Comparison of ENCODE assay signal across 27 cellular contexts in the genomic region with DNA sequence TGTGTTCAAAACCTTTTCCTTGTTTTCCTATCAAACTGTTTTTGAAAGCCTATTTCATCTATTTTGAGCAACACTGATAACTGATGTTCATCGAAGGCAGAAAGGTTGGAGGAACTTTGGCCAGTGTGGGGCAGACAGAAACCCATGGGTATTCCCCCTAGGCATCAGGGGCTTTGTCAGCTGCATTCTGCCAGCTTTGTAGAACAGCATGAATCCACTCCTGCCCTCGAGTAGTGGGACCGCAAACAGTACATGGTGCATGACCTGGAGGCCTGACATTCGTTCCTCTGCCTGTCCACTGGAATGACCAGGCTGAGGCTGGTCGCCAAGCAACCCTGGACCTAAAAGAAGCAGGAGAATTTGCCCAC.
"Had no signal": no experiment of that assay in that cellular context is flagged by ENCODE, and none has a peak within 500 bp of the region (broad histone marks: within the 10 kb centered on the region; RNA-seq: fewer than 3 reads in every experiment).

No MANE protein-coding gene starts in this region.

- H3K36me3 ChIP-seq: colonic mucosa, esophagus squamous epithelium, heart right ventricle, left ventricle myocardium inferior, lower lobe of right lung, prostate gland, right atrium auricular region, suprapubic skin, thyroid gland, vagina had no signal

- H3K27ac ChIP-seq: colonic mucosa, esophagus squamous epithelium, left ventricle myocardium inferior, lower lobe of right lung, prostate gland, right atrium auricular region, suprapubic skin, thyroid gland, vagina had no signal

- ATAC-seq: heart right ventricle; left colon; lower lobe of right lung; naive thymus-derived CD8-positive, alpha-beta T cell; sciatic nerve; stimulated activated naive CD8-positive, alpha-beta T cell treated with anti-CD3 and anti-CD28 coated beads, Interleukin-15, amount 100 ng/mL, for 72 hours had no signal

- DNase-seq: colonic mucosa; dermis blood vessel endothelial cell; effector memory CD4-positive, alpha-beta T cell; esophagus squamous epithelium; foreskin melanocyte; glutamatergic neuron; heart right ventricle; hippocampal formation; islet precursor cell; kidney glomerular epithelial cell; left colon; left ventricle myocardium inferior; lower lobe of right lung; naive thymus-derived CD8-positive, alpha-beta T cell; nucleus accumbens; stimulated activated CD4-positive, alpha-beta T cell treated with anti-CD3 and anti-CD28 coated beads, Interleukin-2, amount 100 ng/mL, for 24 hours; stimulated activated CD4-positive, alpha-beta T cell treated with anti-CD3 and anti-CD28 coated beads, Interleukin-4, amount 100 ng/mL, for 24 hours; stimulated activated naive CD4-positive, alpha-beta T cell; stimulated activated naive CD8-positive, alpha-beta T cell treated with anti-CD3 and anti-CD28 coated beads, Interleukin-15, amount 100 ng/mL, for 72 hours; thyroid gland; trophoblast cell had no signal

- H3K27me3 Mint-ChIP-seq: naive thymus-derived CD8-positive, alpha-beta T cell; stimulated activated naive CD8-positive, alpha-beta T cell treated with anti-CD3 and anti-CD28 coated beads, Interleukin-15, amount 100 ng/mL, for 72 hours had no signal

- H3K9me3 ChIP-seq: colonic mucosa, esophagus squamous epithelium, heart right ventricle, left ventricle myocardium inferior, lower lobe of right lung, prostate gland, right atrium auricular region, suprapubic skin, thyroid gland, vagina had no signal

- H3K9me3 Mint-ChIP-seq: naive thymus-derived CD8-positive, alpha-beta T cell; neural crest cell; stimulated activated naive CD8-positive, alpha-beta T cell treated with anti-CD3 and anti-CD28 coated beads, Interleukin-15, amount 100 ng/mL, for 72 hours had no signal

- H3K27me3 ChIP-seq: colonic mucosa, esophagus squamous epithelium, heart right ventricle, right atrium auricular region, suprapubic skin, thyroid gland, vagina had no signal

- H3K4me1 ChIP-seq: colonic mucosa, prostate gland, suprapubic skin, thyroid gland, vagina had no signal

- H3K4me3 Mint-ChIP-seq: naive thymus-derived CD8-positive, alpha-beta T cell; neural crest cell; stimulated activated naive CD8-positive, alpha-beta T cell treated with anti-CD3 and anti-CD28 coated beads, Interleukin-15, amount 100 ng/mL, for 72 hours had no signal

- H3K27ac Mint-ChIP-seq: stimulated activated naive CD8-positive, alpha-beta T cell treated with anti-CD3 and anti-CD28 coated beads, Interleukin-15, amount 100 ng/mL, for 72 hours had no signal

- H3K4me3 ChIP-seq: colonic mucosa, esophagus squamous epithelium, heart right ventricle, left ventricle myocardium inferior, lower lobe of right lung, prostate gland, right atrium auricular region, suprapubic skin, thyroid gland, vagina had no signal
